Comparison of ENCODE assay signal across 1 cellular context in the genomic region with DNA sequence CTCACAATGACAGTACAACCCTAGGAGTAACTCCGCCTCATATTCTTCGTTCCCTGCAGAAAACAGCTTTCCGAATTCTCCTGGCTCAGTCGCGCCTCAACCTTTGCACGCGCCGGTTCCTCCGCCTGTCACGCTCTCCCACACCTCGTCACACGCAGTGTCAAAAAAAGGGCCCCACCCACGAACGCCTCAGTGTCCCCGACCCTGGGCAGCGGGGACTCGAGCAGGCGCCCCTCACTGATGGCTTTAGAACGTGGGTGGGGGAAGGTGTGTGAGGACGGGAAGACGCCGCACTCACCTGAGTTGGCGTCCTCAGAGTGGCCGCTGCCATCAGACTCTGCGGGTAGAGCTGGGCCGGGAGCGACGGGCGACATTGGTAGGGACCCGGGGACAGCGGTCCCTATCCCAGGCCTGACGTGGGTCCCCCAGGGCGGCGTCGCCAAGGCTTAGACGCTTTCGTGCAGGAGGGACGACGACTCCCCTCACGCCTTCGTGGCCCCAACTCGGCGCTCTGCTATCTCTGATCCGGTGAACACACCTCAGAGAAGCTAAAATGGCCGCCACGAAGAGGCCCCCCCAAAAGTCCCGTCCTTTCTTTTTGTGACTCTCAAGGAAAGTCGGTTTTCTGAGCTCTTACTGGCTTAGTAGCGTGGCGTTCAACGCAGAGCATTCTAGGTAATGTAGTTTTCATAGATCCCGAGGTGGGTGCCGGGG.
A peak's percentile ranks its signal among the peaks of the same experiment; 100 is the strongest.
TF ChIP-seq lines count a peak whose summit lies in the region.

A gene (minus strand): TSS at position 564 of the 714 bp plus-strand sequence. CDS start 233 bp downstream, at position 331.

TF ChIP-seq in GM23338, 12 proteins besides CTCF, POLR2A, EP300 and RAD21 (continued from another document):
- TF ChIP-seq, protein P1, sequence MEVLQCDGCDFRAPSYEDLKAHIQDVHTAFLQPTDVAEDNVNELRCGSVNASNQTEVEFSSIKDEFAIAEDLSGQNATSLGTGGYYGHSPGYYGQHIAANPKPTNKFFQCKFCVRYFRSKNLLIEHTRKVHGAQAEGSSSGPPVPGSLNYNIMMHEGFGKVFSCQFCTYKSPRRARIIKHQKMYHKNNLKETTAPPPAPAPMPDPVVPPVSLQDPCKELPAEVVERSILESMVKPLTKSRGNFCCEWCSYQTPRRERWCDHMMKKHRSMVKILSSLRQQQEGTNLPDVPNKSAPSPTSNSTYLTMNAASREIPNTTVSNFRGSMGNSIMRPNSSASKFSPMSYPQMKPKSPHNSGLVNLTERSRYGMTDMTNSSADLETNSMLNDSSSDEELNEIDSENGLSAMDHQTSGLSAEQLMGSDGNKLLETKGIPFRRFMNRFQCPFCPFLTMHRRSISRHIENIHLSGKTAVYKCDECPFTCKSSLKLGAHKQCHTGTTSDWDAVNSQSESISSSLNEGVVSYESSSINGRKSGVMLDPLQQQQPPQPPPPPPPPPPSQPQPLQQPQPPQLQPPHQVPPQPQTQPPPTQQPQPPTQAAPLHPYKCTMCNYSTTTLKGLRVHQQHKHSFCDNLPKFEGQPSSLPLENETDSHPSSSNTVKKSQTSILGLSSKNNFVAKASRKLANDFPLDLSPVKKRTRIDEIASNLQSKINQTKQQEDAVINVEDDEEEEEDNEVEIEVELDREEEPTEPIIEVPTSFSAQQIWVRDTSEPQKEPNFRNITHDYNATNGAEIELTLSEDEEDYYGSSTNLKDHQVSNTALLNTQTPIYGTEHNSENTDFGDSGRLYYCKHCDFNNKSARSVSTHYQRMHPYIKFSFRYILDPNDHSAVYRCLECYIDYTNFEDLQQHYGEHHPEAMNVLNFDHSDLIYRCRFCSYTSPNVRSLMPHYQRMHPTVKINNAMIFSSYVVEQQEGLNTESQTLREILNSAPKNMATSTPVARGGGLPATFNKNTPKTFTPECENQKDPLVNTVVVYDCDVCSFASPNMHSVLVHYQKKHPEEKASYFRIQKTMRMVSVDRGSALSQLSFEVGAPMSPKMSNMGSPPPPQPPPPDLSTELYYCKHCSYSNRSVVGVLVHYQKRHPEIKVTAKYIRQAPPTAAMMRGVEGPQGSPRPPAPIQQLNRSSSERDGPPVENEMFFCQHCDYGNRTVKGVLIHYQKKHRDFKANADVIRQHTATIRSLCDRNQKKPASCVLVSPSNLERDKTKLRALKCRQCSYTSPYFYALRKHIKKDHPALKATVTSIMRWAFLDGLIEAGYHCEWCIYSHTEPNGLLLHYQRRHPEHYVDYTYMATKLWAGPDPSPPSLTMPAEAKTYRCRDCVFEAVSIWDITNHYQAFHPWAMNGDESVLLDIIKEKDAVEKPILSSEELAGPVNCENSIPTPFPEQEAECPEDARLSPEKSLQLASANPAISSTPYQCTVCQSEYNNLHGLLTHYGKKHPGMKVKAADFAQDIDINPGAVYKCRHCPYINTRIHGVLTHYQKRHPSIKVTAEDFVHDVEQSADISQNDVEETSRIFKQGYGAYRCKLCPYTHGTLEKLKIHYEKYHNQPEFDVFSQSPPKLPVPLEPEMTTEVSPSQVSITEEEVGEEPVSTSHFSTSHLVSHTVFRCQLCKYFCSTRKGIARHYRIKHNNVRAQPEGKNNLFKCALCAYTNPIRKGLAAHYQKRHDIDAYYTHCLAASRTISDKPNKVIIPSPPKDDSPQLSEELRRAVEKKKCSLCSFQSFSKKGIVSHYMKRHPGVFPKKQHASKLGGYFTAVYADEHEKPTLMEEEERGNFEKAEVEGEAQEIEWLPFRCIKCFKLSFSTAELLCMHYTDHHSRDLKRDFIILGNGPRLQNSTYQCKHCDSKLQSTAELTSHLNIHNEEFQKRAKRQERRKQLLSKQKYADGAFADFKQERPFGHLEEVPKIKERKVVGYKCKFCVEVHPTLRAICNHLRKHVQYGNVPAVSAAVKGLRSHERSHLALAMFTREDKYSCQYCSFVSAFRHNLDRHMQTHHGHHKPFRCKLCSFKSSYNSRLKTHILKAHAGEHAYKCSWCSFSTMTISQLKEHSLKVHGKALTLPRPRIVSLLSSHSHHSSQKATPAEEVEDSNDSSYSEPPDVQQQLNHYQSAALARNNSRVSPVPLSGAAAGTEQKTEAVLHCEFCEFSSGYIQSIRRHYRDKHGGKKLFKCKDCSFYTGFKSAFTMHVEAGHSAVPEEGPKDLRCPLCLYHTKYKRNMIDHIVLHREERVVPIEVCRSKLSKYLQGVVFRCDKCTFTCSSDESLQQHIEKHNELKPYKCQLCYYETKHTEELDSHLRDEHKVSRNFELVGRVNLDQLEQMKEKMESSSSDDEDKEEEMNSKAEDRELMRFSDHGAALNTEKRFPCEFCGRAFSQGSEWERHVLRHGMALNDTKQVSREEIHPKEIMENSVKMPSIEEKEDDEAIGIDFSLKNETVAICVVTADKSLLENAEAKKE (CRISPR knock-in tag; IDR thresholded peaks at IDR 0.05): no peak
- TF ChIP-seq NANOG (IDR thresholded peaks at IDR 0.05; ENCODE audit: borderline replicate concordance) (no peak), EZH2phosphoT487 (IDR thresholded peaks at IDR 0.05; ENCODE audit: unreplicated experiment) (no peak), POLR2AphosphoS5 (IDR thresholded peaks at IDR 0.05; ENCODE audit: low read depth) (peak; percentile 87), ZNF114 (CRISPR knock-in tag; IDR thresholded peaks at IDR 0.05) (no peak)
- TF ChIP-seq, protein P2, sequence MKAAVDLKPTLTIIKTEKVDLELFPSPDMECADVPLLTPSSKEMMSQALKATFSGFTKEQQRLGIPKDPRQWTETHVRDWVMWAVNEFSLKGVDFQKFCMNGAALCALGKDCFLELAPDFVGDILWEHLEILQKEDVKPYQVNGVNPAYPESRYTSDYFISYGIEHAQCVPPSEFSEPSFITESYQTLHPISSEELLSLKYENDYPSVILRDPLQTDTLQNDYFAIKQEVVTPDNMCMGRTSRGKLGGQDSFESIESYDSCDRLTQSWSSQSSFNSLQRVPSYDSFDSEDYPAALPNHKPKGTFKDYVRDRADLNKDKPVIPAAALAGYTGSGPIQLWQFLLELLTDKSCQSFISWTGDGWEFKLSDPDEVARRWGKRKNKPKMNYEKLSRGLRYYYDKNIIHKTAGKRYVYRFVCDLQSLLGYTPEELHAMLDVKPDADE (IDR thresholded peaks at IDR 0.05): peak; percentile 56; the same call in 1 of the 2 replicates
